ENCODE assay signal across 9 cellular contexts in genomic region chrX:120302434-120302833, GRCh38. TPM values are rescaled to one million over a fixed set of nuclear protein-coding genes. Genes with fewer than 3 reads are reported as not detected.
DNase-seq lines count a peak whose midpoint lies in the region; ATAC-seq, FAIRE-seq and TF ChIP-seq lines count a peak whose summit lies in the region.
"Had no signal": no experiment of that assay in that cellular context is flagged by ENCODE, and none has a peak within 500 bp of the region (broad histone marks: within the 10 kb centered on the region; RNA-seq: fewer than 3 reads in every experiment).

No MANE protein-coding gene starts in this region.

- no peak for FAIRE-seq in pancreas (lab: Jason Lieb, UNC)
- FAIRE-seq: A204.1 had no signal

- WGBS in pancreas, 2 donors = 9 to 17% methylated on average over 4 of the region's 4 CpGs

- no peak for TF ChIP-seq CTCF in activated CD8-positive, alpha-beta T cell treated with anti-CD3 and anti-CD28 coated beads for 36 hours (IDR thresholded peaks at IDR 0.05)
- no peak for TF ChIP-seq CTCF in pancreas (IDR thresholded peaks at IDR 0.05)

- DNase-seq in NCI-H1417 (lab: John Stamatoyannopoulos, UW) (peak in 2 of 3 experiments; percentile 72 to 88), NCI-H1417 treated with DMSO at 0.1 percent for 48 hours (lab: John Stamatoyannopoulos, UW) (no peak), pancreas (peak in 1 of 6 donors; percentile 56), NCI-H1930 (lab: John Stamatoyannopoulos, UW) (no peak), HAP-1 (ENCODE audit: low spot score in 2 of 2) (no peak)
- peak; percentile 37 for DNase-seq in Jurkat, Clone E6-1 (ENCODE audit: low read depth, low spot score)
- peak; percentile 29 for DNase-seq in activated CD8-positive, alpha-beta T cell treated with anti-CD3 and anti-CD28 coated beads for 36 hours

- H3K9me3 Mint-ChIP-seq in activated CD8-positive, alpha-beta T cell treated with anti-CD3 and anti-CD28 coated beads for 36 hours = no peaks in the 10 kb centered on the region

- no peak overlapping the region for H3K4me3 Mint-ChIP-seq in activated CD8-positive, alpha-beta T cell treated with anti-CD3 and anti-CD28 coated beads for 36 hours

- intact Hi-C loops in activated CD8-positive, alpha-beta T cell treated with anti-CD3 and anti-CD28 coated beads for 36 hours (cut with micrococcal nuclease) = loop anchor here (10.0 kb wide), 1 partner anchor 48 kb away; the partner anchor contains the start of gene ZBTB33
- intact Hi-C loops in pancreas (cut with DNase I) = no loop called here

- ATAC-seq in GM21723 (IDR thresholded peaks at IDR 0.05; ENCODE audit: unreplicated experiment) (peak; percentile 89), pancreas (peak in 3 of 4 donors; percentile 77 to 79 (median 78))
- ATAC-seq in activated CD8-positive, alpha-beta T cell treated with anti-CD3 and anti-CD28 coated beads for 36 hours = peak; percentile 80

- no peaks in the 10 kb centered on the region for H3K36me3 Mint-ChIP-seq in activated CD8-positive, alpha-beta T cell treated with anti-CD3 and anti-CD28 coated beads for 36 hours (ENCODE audit: low read depth)

- H3K27me3 Mint-ChIP-seq in activated CD8-positive, alpha-beta T cell treated with anti-CD3 and anti-CD28 coated beads for 36 hours = peaks cover 6% of the 10 kb centered on the region

- in situ Hi-C loops in HAP-1 (cut with MboI; ENCODE audit: low sequenced_read_pairs) = no loop called here

- POLR2A ChIA-PET in activated CD8-positive, alpha-beta T cell treated with anti-CD3 and anti-CD28 coated beads for 36 hours (lab: Charles Lee) = no interaction called here

- H3K4me1 ChIP-seq in pancreas (no peaks in the 10 kb centered on the region), HAP-1 (no peaks in the 10 kb centered on the region)

- H3K9me3 ChIP-seq in pancreas (no peaks in the 10 kb centered on the region), HAP-1 (no peaks in the 10 kb centered on the region)

- H3K27ac ChIP-seq in pancreas = no peak overlapping the region

- no peak overlapping the region for H3K4me3 ChIP-seq in Jurkat, Clone E6-1 (ENCODE audit: low read length)
- H3K4me3 ChIP-seq in pancreas (no peak overlapping the region), HAP-1 (no peak overlapping the region)

- CTCF ChIA-PET in activated CD8-positive, alpha-beta T cell treated with anti-CD3 and anti-CD28 coated beads for 36 hours (lab: Charles Lee) = no interaction called here

- no peaks in the 10 kb centered on the region for H3K36me3 ChIP-seq in pancreas
- H3K36me3 ChIP-seq in HAP-1 (replicated peaks) = no peaks in the 10 kb centered on the region

- H3K27me3 ChIP-seq in pancreas = peaks cover 0 to 10% (median 0%) of the 10 kb centered on the region in 4 donors
- no peaks in the 10 kb centered on the region for H3K27me3 ChIP-seq in HAP-1 (ENCODE audit: low read depth)

- H3K4me1 Mint-ChIP-seq in activated CD8-positive, alpha-beta T cell treated with anti-CD3 and anti-CD28 coated beads for 36 hours (ENCODE audit: low read depth) = peaks cover 19% of the 10 kb centered on the region

- no peak overlapping the region for H3K27ac Mint-ChIP-seq in activated CD8-positive, alpha-beta T cell treated with anti-CD3 and anti-CD28 coated beads for 36 hours

RNA-seq across cellular contexts. Expression of gene TMEM255A, which starts 8.8 kb away (rescaled TPM):
- polyA plus RNA-seq in Jurkat, Clone E6-1 (2012; ENCODE audit: insufficient read depth, insufficient read length) = not detected
- total RNA-seq in activated CD8-positive, alpha-beta T cell treated with anti-CD3 and anti-CD28 coated beads for 36 hours = not detected
- total RNA-seq in pancreas = 1 to 10 TPM in 1 of 6 donors, under 1 TPM in 5; 0.05 to 1.2 (median 0.32) TPM
- polyA plus RNA-seq in pancreas = 1 to 10 TPM in 1 of 2 donors, under 1 TPM in 1; 0.23 to 1.0 TPM

RNA-seq across cellular contexts. Expression of gene ZBTB33, which starts 51.8 kb away (rescaled TPM):
- polyA plus RNA-seq in Jurkat, Clone E6-1 (2012; ENCODE audit: insufficient read depth, insufficient read length) = 15.1 TPM
- total RNA-seq in activated CD8-positive, alpha-beta T cell treated with anti-CD3 and anti-CD28 coated beads for 36 hours = 10 to 100 TPM; 11.6 to 12.4 TPM
- total RNA-seq in pancreas = 10 to 100 TPM in 1 of 6 donors, 1 to 10 TPM in 5; 5.1 to 12.0 (median 6.9) TPM
- 1 to 10 TPM; 1.7 to 4.6 TPM for polyA plus RNA-seq in pancreas

RNA-seq across cellular contexts. Expression of gene ATP1B4, which starts 59.5 kb away (rescaled TPM):
- polyA plus RNA-seq in Jurkat, Clone E6-1 (2012; ENCODE audit: insufficient read depth, insufficient read length) = not detected
- not detected for total RNA-seq in activated CD8-positive, alpha-beta T cell treated with anti-CD3 and anti-CD28 coated beads for 36 hours
- total RNA-seq in pancreas = not detected
- not detected for polyA plus RNA-seq in pancreas

Comparison
In these comparisons a context has a peak if more than half of its experiments do, and no peak if none do; other contexts are left out.
1. DNase-seq: peak in NCI-H1417 (2 of 3), Jurkat, Clone E6-1 (single experiment) and activated CD8-positive, alpha-beta T cell treated with anti-CD3 and anti-CD28 coated beads for 36 hours (single experiment); none in NCI-H1417 treated with DMSO at 0.1 percent for 48 hours (single experiment), NCI-H1930 (0 of 2) and HAP-1 (0 of 2).
2. Peak in every context shown above with its lines, with median percentiles within 50 percentile points of each other: ATAC-seq.